ENCODE assay signal across 25 cellular contexts in genomic region chr6:155442562-155442961, GRCh38. TPM values are rescaled to one million over a fixed set of nuclear protein-coding genes. Genes with fewer than 3 reads are reported as not detected.
DNase-seq lines count a peak whose midpoint lies in the region; ATAC-seq, FAIRE-seq and TF ChIP-seq lines count a peak whose summit lies in the region.
"Had no signal": no experiment of that assay in that cellular context is flagged by ENCODE, and none has a peak within 500 bp of the region (broad histone marks: within the 10 kb centered on the region; RNA-seq: fewer than 3 reads in every experiment).

No MANE protein-coding gene starts in this region.

- no peaks in the 10 kb centered on the region for H3K4me1 ChIP-seq in keratinocyte (ENCODE audit: control insufficient read depth, extremely low read depth, insufficient read depth, low read length)
- H3K4me1 ChIP-seq in mesendoderm (ENCODE audit: control insufficient read depth, low read depth, low read length), result peaks cover 2% of the 10 kb centered on the region

- H3K27ac Mint-ChIP-seq in activated T-helper 17 cell treated with anti-CD3 and anti-CD28 coated beads, Interleukin-2, amount 50 U/mL, for 72 hours, result no peak overlapping the region
- H3K27ac Mint-ChIP-seq: CD14-positive monocyte, H9 had no signal

- peak; percentile 3 for DNase-seq in NCI-H748 (lab: John Stamatoyannopoulos, UW; ENCODE audit: unreplicated experiment)
- no peak for DNase-seq in NCI-H748 treated with DMSO at 0.1 percent for 48 hours (lab: John Stamatoyannopoulos, UW)
- DNase-seq in NCI-H1105 treated with DMSO at 0.1 percent for 48 hours (lab: John Stamatoyannopoulos, UW), result peak; percentile 62
- DNase-seq in NOMO-1 treated with DMSO at 0.1 percent for 48 hours (lab: John Stamatoyannopoulos, UW; ENCODE audit: unreplicated experiment), result peak; percentile 57
- no peak for DNase-seq in keratinocyte (ENCODE audit: low read depth, low spot score)
- DNase-seq in mesendoderm, result no peak
- no peak for DNase-seq in ACHN
- DNase-seq: EL, GF-D8, H9, Kasumi-1, NCI-H1092, NCI-H146, NCI-H2081, NCI-H2171, NCI-H345, NCI-H526, PC-3, RPMI8226, SHP77 had no signal

- H3K4me1 Mint-ChIP-seq in activated T-helper 17 cell treated with anti-CD3 and anti-CD28 coated beads, Interleukin-2, amount 50 U/mL, for 72 hours, result peaks cover 6% of the 10 kb centered on the region
- H3K4me1 Mint-ChIP-seq: CD14-positive monocyte had no signal

- H3K4me2 ChIP-seq in keratinocyte (ENCODE audit: control insufficient read depth, extremely low read depth, insufficient read depth, low read depth, low read length), result peak overlapping the region; percentile 12
- H3K4me2 ChIP-seq in mesendoderm (ENCODE audit: low read length), result no peak overlapping the region

- H3K4ac ChIP-seq in mesendoderm (ENCODE audit: low read depth, low read length), result no peak overlapping the region

- no peaks in the 10 kb centered on the region for H3K9me3 Mint-ChIP-seq in activated T-helper 17 cell treated with anti-CD3 and anti-CD28 coated beads, Interleukin-2, amount 50 U/mL, for 72 hours
- H3K9me3 Mint-ChIP-seq: H9 had no signal

- no peaks in the 10 kb centered on the region for H3K27me3 ChIP-seq in keratinocyte (ENCODE audit: control insufficient read depth, extremely low read depth, insufficient read depth, low read length)
- H3K27me3 ChIP-seq in mesendoderm (ENCODE audit: insufficient read depth, low read length, poor library complexity), result no peaks in the 10 kb centered on the region

- H2BK15ac ChIP-seq in mesendoderm (replicated peaks; ENCODE audit: low read depth), result no peak overlapping the region

- H2BK5ac ChIP-seq in mesendoderm (ENCODE audit: low read length), result no peak overlapping the region

- no peak overlapping the region for H2AK5ac ChIP-seq in mesendoderm (ENCODE audit: low read length)

- H3K4me3 ChIP-seq in keratinocyte (ENCODE audit: control insufficient read depth in 2 of 3, extremely low read depth in 1 of 3, insufficient read depth in 2 of 3, low read depth in 1 of 3, low read length in 3 of 3), result no peak overlapping the region
- H3K4me3 ChIP-seq in mesendoderm (ENCODE audit: low read length), result no peak overlapping the region
- H3K4me3 ChIP-seq: SK-N-MC had no signal

- H3K4me3 Mint-ChIP-seq in activated T-helper 17 cell treated with anti-CD3 and anti-CD28 coated beads, Interleukin-2, amount 50 U/mL, for 72 hours, result no peak overlapping the region
- H3K4me3 Mint-ChIP-seq: CD14-positive monocyte, H9 had no signal

- H3K9ac ChIP-seq in keratinocyte (ENCODE audit: control insufficient read depth, extremely low read depth, insufficient read depth, low read length) (no peak overlapping the region), mesendoderm (ENCODE audit: low read length) (no peak overlapping the region)

- no peak overlapping the region for H3K56ac ChIP-seq in mesendoderm (ENCODE audit: low read length)

- peaks cover 11% of the 10 kb centered on the region for H3K27me3 Mint-ChIP-seq in activated T-helper 17 cell treated with anti-CD3 and anti-CD28 coated beads, Interleukin-2, amount 50 U/mL, for 72 hours

- dilution Hi-C loops in keratinocyte (cut with MboI; ENCODE audit: extremely low pct_ligation_motif_present, low sequenced_read_pairs), result no loop called here

- H4K20me1 ChIP-seq in keratinocyte (ENCODE audit: control insufficient read depth, extremely low read depth, insufficient read depth, low read length), result no peaks in the 10 kb centered on the region

- no peak for ATAC-seq in activated T-helper 17 cell treated with anti-CD3 and anti-CD28 coated beads, Interleukin-2, amount 50 U/mL, for 72 hours (replicated peaks)
- ATAC-seq: PC-3 had no signal

- FAIRE-seq in keratinocyte (lab: Jason Lieb, UNC), result no peak

- no peak overlapping the region for H2BK120ac ChIP-seq in mesendoderm (ENCODE audit: low read depth, low read length)

- H3K9me3 ChIP-seq in keratinocyte (ENCODE audit: control insufficient read depth, low read depth, low read length), result no peaks in the 10 kb centered on the region

- H3K18ac ChIP-seq in mesendoderm (ENCODE audit: low read length), result no peak overlapping the region

- no peak for TF ChIP-seq CTCF in keratinocyte (optimal IDR thresholded peaks at IDR 0.05 in 1 of 3, IDR thresholded peaks at IDR 0.05 in 1 of 3, conservative IDR thresholded peaks at IDR 0.05 in 1 of 3; ENCODE audit: extremely low read depth in 1 of 3, insufficient read depth in 2 of 3, low read length in 3 of 3)

- in situ Hi-C loops in ACHN (cut with HindIII; ENCODE audit: low pct_ligation_motif_present, low pct_unique_long_range_greater_than_20kb, low sequenced_read_pairs), result no loop called here

- no CpG with 5 or more reads among the region's 5 CpGs for WGBS in mesendoderm (ENCODE audit: extremely low coverage, insufficient coverage, low lambda C conversion rate)

- no peaks in the 10 kb centered on the region for H3K9me1 ChIP-seq in keratinocyte (ENCODE audit: control insufficient read depth, extremely low read depth, insufficient read depth, low read length)

- H3K36me3 ChIP-seq in keratinocyte (ENCODE audit: control insufficient read depth in 2 of 2, extremely low read depth in 1 of 2, insufficient read depth in 2 of 2, low read length in 2 of 2) (no peaks in the 10 kb centered on the region), mesendoderm (ENCODE audit: control insufficient read depth, insufficient read depth, low read length) (no peaks in the 10 kb centered on the region)

- peak overlapping the region; percentile 18 for H2AFZ ChIP-seq in keratinocyte (ENCODE audit: control insufficient read depth, low read length)

- H3K79me1 ChIP-seq in mesendoderm (ENCODE audit: low read length), result no peaks in the 10 kb centered on the region

- no peak overlapping the region for H4K5ac ChIP-seq in mesendoderm (ENCODE audit: low read length)

- no peaks in the 10 kb centered on the region for H3K79me2 ChIP-seq in keratinocyte (ENCODE audit: control insufficient read depth, insufficient read depth, low read length)
- no peaks in the 10 kb centered on the region for H3K79me2 ChIP-seq in mesendoderm (ENCODE audit: control insufficient read depth, insufficient read depth, low read length)

- no peak overlapping the region for H4K8ac ChIP-seq in mesendoderm (ENCODE audit: low read depth, low read length)

- H3K27ac ChIP-seq in keratinocyte (ENCODE audit: control insufficient read depth, insufficient read depth, low read length) (no peak overlapping the region), mesendoderm (ENCODE audit: low read depth, low read length) (no peak overlapping the region)
- H3K27ac ChIP-seq: SK-N-MC had no signal

- H3K36me3 Mint-ChIP-seq in activated T-helper 17 cell treated with anti-CD3 and anti-CD28 coated beads, Interleukin-2, amount 50 U/mL, for 72 hours (ENCODE audit: low read depth), result no peaks in the 10 kb centered on the region
- H3K36me3 Mint-ChIP-seq: CD14-positive monocyte had no signal

- no peak overlapping the region for H3K23ac ChIP-seq in mesendoderm (ENCODE audit: low read length)

RNA-seq across cellular contexts. Expression of gene NOX3, which starts 13.1 kb away (rescaled TPM):
- polyA plus RNA-seq in keratinocyte, result not detected in 3 replicates
- not detected for polyA plus RNA-seq in keratinocyte (2011; ENCODE audit: low read depth)
- not detected in 2 replicates for polyA plus RNA-seq in keratinocyte (2011; cell fraction: cytosol; rRNA removed)
- polyA plus RNA-seq in keratinocyte (2011; cell fraction: nucleus; rRNA removed), result not detected in 2 replicates
- polyA plus RNA-seq in keratinocyte (2012; ENCODE audit: low replicate concordance), result not detected in 2 replicates
- not detected in 3 replicates for polyA minus RNA-seq in keratinocyte
- not detected for polyA minus RNA-seq in keratinocyte (2011; cell fraction: cytosol; rRNA and poly(A)+ RNA removed)
- polyA minus RNA-seq in keratinocyte (2011; cell fraction: nucleus; rRNA and poly(A)+ RNA removed), result not detected in 2 replicates
- 0.03 TPM for polyA plus RNA-seq in mesendoderm (2013, experiment 1 of 2)
- 0.01 TPM for polyA plus RNA-seq in mesendoderm (2013, experiment 2 of 2)
- total RNA-seq in activated T-helper 17 cell treated with anti-CD3 and anti-CD28 coated beads, Interleukin-2, amount 50 U/mL, for 72 hours, result not detected
- total RNA-seq: A172, H9, MCF 10A, PC-3 had no signal
- polyA plus RNA-seq: CD14-positive monocyte had no signal

Comparison
In these comparisons a context has a peak if more than half of its experiments do, and no peak if none do; other contexts are left out.
1. DNase-seq: peak in NCI-H748 (single experiment), NCI-H1105 treated with DMSO at 0.1 percent for 48 hours (single experiment) and NOMO-1 treated with DMSO at 0.1 percent for 48 hours (single experiment); none in NCI-H748 treated with DMSO at 0.1 percent for 48 hours (single experiment), keratinocyte (single experiment), mesendoderm (single experiment) and ACHN (single experiment).